Comparison of ENCODE assay signal across 1 cellular context in genomic region chr3:178947738-178948137, GRCh38.
TF ChIP-seq lines count a peak whose summit lies in the region.

No MANE protein-coding gene starts in this region.

TF ChIP-seq in GM23338, 12 proteins besides CTCF, POLR2A, EP300 and RAD21 (continued from another document):
- no peak for TF ChIP-seq ZNF462 (CRISPR knock-in tag; IDR thresholded peaks at IDR 0.05)
- TF ChIP-seq POLR2AphosphoS5 (IDR thresholded peaks at IDR 0.05; ENCODE audit: low read depth): no peak
- TF ChIP-seq NANOG (IDR thresholded peaks at IDR 0.05; ENCODE audit: borderline replicate concordance): no peak
- TF ChIP-seq JUNB (IDR thresholded peaks at IDR 0.05; ENCODE audit: unreplicated experiment): no peak
- TF ChIP-seq EZH2 (IDR thresholded peaks at IDR 0.05; ENCODE audit: low read depth, unreplicated experiment): no peak
- TF ChIP-seq STAT1 (IDR thresholded peaks at IDR 0.05; ENCODE audit: unreplicated experiment): no peak
- TF ChIP-seq ETS1 (IDR thresholded peaks at IDR 0.05): no peak
